Comparison of ENCODE assay signal across 1 cellular context in genomic region chr10:95561200-95562177, GRCh38.
TF ChIP-seq lines count a peak whose summit lies in the region.

TSS of gene SORBS1 (minus strand) at chr10:95561371. CDS start at chr10:95441135, 120,236 bp downstream.

TF ChIP-seq in K562, 482 proteins besides CTCF, POLR2A, EP300 and RAD21 (continued from another document and continues in another):
- TF ChIP-seq HBP1 (CRISPR knock-in tag; IDR thresholded peaks at IDR 0.05): no peak
- no peak for TF ChIP-seq PBX2 (CRISPR knock-in tag; IDR thresholded peaks at IDR 0.05; ENCODE audit: low read depth)
- TF ChIP-seq PBX2 (tag; conservative IDR thresholded peaks at IDR 0.05; ENCODE audit: low read depth): no peak
- peak; percentile 80; the same call in 1 of the 2 replicates for TF ChIP-seq HDGF (IDR thresholded peaks at IDR 0.05)
- TF ChIP-seq ZNF395 (CRISPR knock-in tag; IDR thresholded peaks at IDR 0.05): no peak
- TF ChIP-seq, protein P1, sequence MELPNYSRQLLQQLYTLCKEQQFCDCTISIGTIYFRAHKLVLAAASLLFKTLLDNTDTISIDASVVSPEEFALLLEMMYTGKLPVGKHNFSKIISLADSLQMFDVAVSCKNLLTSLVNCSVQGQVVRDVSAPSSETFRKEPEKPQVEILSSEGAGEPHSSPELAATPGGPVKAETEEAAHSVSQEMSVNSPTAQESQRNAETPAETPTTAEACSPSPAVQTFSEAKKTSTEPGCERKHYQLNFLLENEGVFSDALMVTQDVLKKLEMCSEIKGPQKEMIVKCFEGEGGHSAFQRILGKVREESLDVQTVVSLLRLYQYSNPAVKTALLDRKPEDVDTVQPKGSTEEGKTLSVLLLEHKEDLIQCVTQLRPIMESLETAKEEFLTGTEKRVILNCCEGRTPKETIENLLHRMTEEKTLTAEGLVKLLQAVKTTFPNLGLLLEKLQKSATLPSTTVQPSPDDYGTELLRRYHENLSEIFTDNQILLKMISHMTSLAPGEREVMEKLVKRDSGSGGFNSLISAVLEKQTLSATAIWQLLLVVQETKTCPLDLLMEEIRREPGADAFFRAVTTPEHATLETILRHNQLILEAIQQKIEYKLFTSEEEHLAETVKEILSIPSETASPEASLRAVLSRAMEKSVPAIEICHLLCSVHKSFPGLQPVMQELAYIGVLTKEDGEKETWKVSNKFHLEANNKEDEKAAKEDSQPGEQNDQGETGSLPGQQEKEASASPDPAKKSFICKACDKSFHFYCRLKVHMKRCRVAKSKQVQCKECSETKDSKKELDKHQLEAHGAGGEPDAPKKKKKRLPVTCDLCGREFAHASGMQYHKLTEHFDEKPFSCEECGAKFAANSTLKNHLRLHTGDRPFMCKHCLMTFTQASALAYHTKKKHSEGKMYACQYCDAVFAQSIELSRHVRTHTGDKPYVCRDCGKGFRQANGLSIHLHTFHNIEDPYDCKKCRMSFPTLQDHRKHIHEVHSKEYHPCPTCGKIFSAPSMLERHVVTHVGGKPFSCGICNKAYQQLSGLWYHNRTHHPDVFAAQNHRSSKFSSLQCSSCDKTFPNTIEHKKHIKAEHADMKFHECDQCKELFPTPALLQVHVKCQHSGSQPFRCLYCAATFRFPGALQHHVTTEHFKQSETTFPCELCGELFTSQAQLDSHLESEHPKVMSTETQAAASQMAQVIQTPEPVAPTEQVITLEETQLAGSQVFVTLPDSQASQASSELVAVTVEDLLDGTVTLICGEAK (IDR thresholded peaks at IDR 0.05): no peak; the same call in 1 of the 2 replicates
- TF ChIP-seq, protein P1 (CRISPR knock-in tag; IDR thresholded peaks at IDR 0.05): no peak
- TF ChIP-seq ZNF518B (CRISPR knock-in tag; IDR thresholded peaks at IDR 0.05): no peak
- no peak for TF ChIP-seq TAF7 (tag; IDR thresholded peaks at IDR 0.05)
- TF ChIP-seq, protein P2, sequence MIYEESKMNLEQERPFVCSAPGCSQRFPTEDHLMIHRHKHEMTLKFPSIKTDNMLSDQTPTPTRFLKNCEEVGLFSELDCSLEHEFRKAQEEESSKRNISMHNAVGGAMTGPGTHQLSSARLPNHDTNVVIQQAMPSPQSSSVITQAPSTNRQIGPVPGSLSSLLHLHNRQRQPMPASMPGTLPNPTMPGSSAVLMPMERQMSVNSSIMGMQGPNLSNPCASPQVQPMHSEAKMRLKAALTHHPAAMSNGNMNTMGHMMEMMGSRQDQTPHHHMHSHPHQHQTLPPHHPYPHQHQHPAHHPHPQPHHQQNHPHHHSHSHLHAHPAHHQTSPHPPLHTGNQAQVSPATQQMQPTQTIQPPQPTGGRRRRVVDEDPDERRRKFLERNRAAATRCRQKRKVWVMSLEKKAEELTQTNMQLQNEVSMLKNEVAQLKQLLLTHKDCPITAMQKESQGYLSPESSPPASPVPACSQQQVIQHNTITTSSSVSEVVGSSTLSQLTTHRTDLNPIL (CRISPR knock-in tag; IDR thresholded peaks at IDR 0.05): no peak
- TF ChIP-seq ZEB2 (IDR thresholded peaks at IDR 0.05): no peak
- TF ChIP-seq ZNF785 (CRISPR knock-in tag; IDR thresholded peaks at IDR 0.05): no peak
- no peak for TF ChIP-seq CEBPG (CRISPR knock-in tag; IDR thresholded peaks at IDR 0.05)
- TF ChIP-seq CEBPG (tag; conservative IDR thresholded peaks at IDR 0.05 in 1 of 2, IDR thresholded peaks at IDR 0.05 in 1 of 2): no peak
- peak; percentile 40 for TF ChIP-seq RBBP5 (IDR thresholded peaks at IDR 0.05; ENCODE audit: borderline replicate concordance, insufficient read depth, low read length, poor library complexity, severe bottlenecking)
- TF ChIP-seq ARNT (IDR thresholded peaks at IDR 0.05): no peak
- peak; percentile 53 to 81; a peak in 3 of 4 replicates for TF ChIP-seq MNT (conservative IDR thresholded peaks at IDR 0.05)
- 0 out of 4 replicates have a peak, but pooled peaks of 1 of the 2 experiments have one; percentile 48 for TF ChIP-seq MAZ (CRISPR knock-in tag; conservative IDR thresholded peaks at IDR 0.05 in 1 of 2, IDR thresholded peaks at IDR 0.05 in 1 of 2)
- no peak for TF ChIP-seq THRAP3 (IDR thresholded peaks at IDR 0.05; ENCODE audit: borderline replicate concordance)
- TF ChIP-seq, protein P3, sequence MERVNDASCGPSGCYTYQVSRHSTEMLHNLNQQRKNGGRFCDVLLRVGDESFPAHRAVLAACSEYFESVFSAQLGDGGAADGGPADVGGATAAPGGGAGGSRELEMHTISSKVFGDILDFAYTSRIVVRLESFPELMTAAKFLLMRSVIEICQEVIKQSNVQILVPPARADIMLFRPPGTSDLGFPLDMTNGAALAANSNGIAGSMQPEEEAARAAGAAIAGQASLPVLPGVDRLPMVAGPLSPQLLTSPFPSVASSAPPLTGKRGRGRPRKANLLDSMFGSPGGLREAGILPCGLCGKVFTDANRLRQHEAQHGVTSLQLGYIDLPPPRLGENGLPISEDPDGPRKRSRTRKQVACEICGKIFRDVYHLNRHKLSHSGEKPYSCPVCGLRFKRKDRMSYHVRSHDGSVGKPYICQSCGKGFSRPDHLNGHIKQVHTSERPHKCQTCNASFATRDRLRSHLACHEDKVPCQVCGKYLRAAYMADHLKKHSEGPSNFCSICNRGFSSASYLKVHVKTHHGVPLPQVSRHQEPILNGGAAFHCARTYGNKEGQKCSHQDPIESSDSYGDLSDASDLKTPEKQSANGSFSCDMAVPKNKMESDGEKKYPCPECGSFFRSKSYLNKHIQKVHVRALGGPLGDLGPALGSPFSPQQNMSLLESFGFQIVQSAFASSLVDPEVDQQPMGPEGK (CRISPR knock-in tag; IDR thresholded peaks at IDR 0.05; ENCODE audit: borderline replicate concordance): no peak
- no peak for TF ChIP-seq LCOR (CRISPR knock-in tag; IDR thresholded peaks at IDR 0.05)
- TF ChIP-seq RBM25 (IDR thresholded peaks at IDR 0.05; ENCODE audit: low read depth, low read length, severe bottlenecking): peak; percentile 88
- TF ChIP-seq ZNF3 (CRISPR knock-in tag; IDR thresholded peaks at IDR 0.05): no peak
- no peak for TF ChIP-seq PPARD (CRISPR knock-in tag; IDR thresholded peaks at IDR 0.05)
- peak; percentile 74 for TF ChIP-seq GABPA (tag; conservative IDR thresholded peaks at IDR 0.05; ENCODE audit: low read depth)
- TF ChIP-seq POLR2H (tag; IDR thresholded peaks at IDR 0.05; ENCODE audit: low read depth): no peak
- TF ChIP-seq HIVEP1 (CRISPR knock-in tag; IDR thresholded peaks at IDR 0.05): no peak
- no peak for TF ChIP-seq ZBTB2 (IDR thresholded peaks at IDR 0.05)
- no peak for TF ChIP-seq ZNF830 (CRISPR knock-in tag; IDR thresholded peaks at IDR 0.05)
- 0 out of 2 replicates have a peak, but pooled peaks have one; percentile 48 for TF ChIP-seq TCF7 (IDR thresholded peaks at IDR 0.05; ENCODE audit: borderline replicate concordance)
- TF ChIP-seq YBX1 (IDR thresholded peaks at IDR 0.05): no peak
